ENCODE assay signal across 17 cellular contexts in the genomic region with DNA sequence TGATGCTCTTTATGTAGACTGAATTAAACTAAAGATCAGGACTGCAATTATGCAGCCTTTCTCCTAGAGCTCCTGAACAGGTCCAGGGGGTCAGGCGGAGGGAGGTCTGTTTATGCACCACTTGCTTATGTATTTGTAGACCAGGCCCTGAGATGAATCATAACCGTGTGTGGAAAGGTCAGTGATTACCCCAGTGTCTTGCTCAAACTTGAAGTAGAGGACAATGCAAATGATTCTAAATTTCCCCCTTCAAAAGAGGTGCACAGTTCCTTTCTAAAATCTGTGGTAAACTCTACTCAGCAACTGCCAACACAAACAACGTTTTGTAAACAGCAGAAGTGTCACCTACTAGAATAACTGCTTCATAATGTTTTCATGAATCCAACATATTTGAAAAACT.
"Had no signal": no experiment of that assay in that cellular context is flagged by ENCODE, and none has a peak within 500 bp of the region (broad histone marks: within the 10 kb centered on the region; RNA-seq: fewer than 3 reads in every experiment).

No MANE protein-coding gene starts in this region.

- H3K9me3 ChIP-seq: spleen, thyroid gland had no signal

- H3K27ac ChIP-seq: spleen, thyroid gland had no signal

- H3K27ac Mint-ChIP-seq: activated CD4-positive, alpha-beta memory T cell treated with anti-CD3 and anti-CD28 coated beads, Interleukin-2, amount 10 ng/mL, durations not matched to agents 7 days and 5 days; activated CD8-positive, alpha-beta memory T cell treated with anti-CD3 and anti-CD28 coated beads, Interleukin-2, amount 10 ng/mL, durations not matched to agents 7 days and 5 days; activated naive CD8-positive, alpha-beta T cell treated with anti-CD3 and anti-CD28 coated beads for 36 hours; nephron; WTC11 had no signal

- H3K36me3 Mint-ChIP-seq: activated CD8-positive, alpha-beta memory T cell treated with anti-CD3 and anti-CD28 coated beads, Interleukin-2, amount 10 ng/mL, durations not matched to agents 7 days and 5 days; activated naive CD8-positive, alpha-beta T cell treated with anti-CD3 and anti-CD28 coated beads for 36 hours; WTC11 had no signal

- H3K4me1 ChIP-seq: spleen, thyroid gland had no signal

- ATAC-seq: activated CD8-positive, alpha-beta memory T cell treated with anti-CD3 and anti-CD28 coated beads, Interleukin-2, amount 10 ng/mL, durations not matched to agents 7 days and 5 days; left lobe of liver; WTC11 had no signal

- H3K27me3 Mint-ChIP-seq: activated CD4-positive, alpha-beta memory T cell treated with anti-CD3 and anti-CD28 coated beads, Interleukin-2, amount 10 ng/mL, durations not matched to agents 7 days and 5 days had no signal

- H3K4me1 Mint-ChIP-seq: activated CD4-positive, alpha-beta memory T cell treated with anti-CD3 and anti-CD28 coated beads, Interleukin-2, amount 10 ng/mL, durations not matched to agents 7 days and 5 days; activated CD8-positive, alpha-beta memory T cell treated with anti-CD3 and anti-CD28 coated beads, Interleukin-2, amount 10 ng/mL, durations not matched to agents 7 days and 5 days; activated naive CD8-positive, alpha-beta T cell treated with anti-CD3 and anti-CD28 coated beads for 36 hours; nephron; WTC11 had no signal

- H3K9me3 Mint-ChIP-seq: activated CD4-positive, alpha-beta memory T cell treated with anti-CD3 and anti-CD28 coated beads, Interleukin-2, amount 10 ng/mL, durations not matched to agents 7 days and 5 days; activated naive CD8-positive, alpha-beta T cell treated with anti-CD3 and anti-CD28 coated beads for 36 hours; WTC11 had no signal

- H3K36me3 ChIP-seq: spleen, thyroid gland had no signal

- H3K27me3 ChIP-seq: spleen, thyroid gland had no signal

- H3K4me3 Mint-ChIP-seq: activated CD4-positive, alpha-beta memory T cell treated with anti-CD3 and anti-CD28 coated beads, Interleukin-2, amount 10 ng/mL, durations not matched to agents 7 days and 5 days; activated CD8-positive, alpha-beta memory T cell treated with anti-CD3 and anti-CD28 coated beads, Interleukin-2, amount 10 ng/mL, durations not matched to agents 7 days and 5 days; activated naive CD8-positive, alpha-beta T cell treated with anti-CD3 and anti-CD28 coated beads for 36 hours; nephron; WTC11 had no signal

- DNase-seq: activated CD4-positive, alpha-beta memory T cell treated with anti-CD3 and anti-CD28 coated beads, Interleukin-2, amount 10 ng/mL, durations not matched to agents 7 days and 5 days; activated CD4-positive, alpha-beta T cell treated with anti-CD3 and anti-CD28 coated beads for 48 hours; activated CD8-positive, alpha-beta memory T cell treated with anti-CD3 and anti-CD28 coated beads, Interleukin-2, amount 10 ng/mL, durations not matched to agents 7 days and 5 days; activated naive CD8-positive, alpha-beta T cell treated with anti-CD3 and anti-CD28 coated beads for 36 hours; amniotic stem cell; erythroblast; foreskin melanocyte; glutamatergic neuron; hypothalamus; midbrain; spleen; stimulated activated naive CD4-positive, alpha-beta T cell treated with Interleukin-2 at 50 U/mL for 16 hours; thyroid gland had no signal

- H3K4me3 ChIP-seq: lung, spleen, thyroid gland had no signal
